Comparison of ENCODE assay signal across 1 cellular context in genomic region chr10:24751716-24752115, GRCh38.
TF ChIP-seq lines count a peak whose summit lies in the region.

No MANE protein-coding gene starts in this region.

TF ChIP-seq in K562, 482 proteins besides CTCF, POLR2A, EP300 and RAD21 (continued from another document and continues in another):
- TF ChIP-seq, protein P1, sequence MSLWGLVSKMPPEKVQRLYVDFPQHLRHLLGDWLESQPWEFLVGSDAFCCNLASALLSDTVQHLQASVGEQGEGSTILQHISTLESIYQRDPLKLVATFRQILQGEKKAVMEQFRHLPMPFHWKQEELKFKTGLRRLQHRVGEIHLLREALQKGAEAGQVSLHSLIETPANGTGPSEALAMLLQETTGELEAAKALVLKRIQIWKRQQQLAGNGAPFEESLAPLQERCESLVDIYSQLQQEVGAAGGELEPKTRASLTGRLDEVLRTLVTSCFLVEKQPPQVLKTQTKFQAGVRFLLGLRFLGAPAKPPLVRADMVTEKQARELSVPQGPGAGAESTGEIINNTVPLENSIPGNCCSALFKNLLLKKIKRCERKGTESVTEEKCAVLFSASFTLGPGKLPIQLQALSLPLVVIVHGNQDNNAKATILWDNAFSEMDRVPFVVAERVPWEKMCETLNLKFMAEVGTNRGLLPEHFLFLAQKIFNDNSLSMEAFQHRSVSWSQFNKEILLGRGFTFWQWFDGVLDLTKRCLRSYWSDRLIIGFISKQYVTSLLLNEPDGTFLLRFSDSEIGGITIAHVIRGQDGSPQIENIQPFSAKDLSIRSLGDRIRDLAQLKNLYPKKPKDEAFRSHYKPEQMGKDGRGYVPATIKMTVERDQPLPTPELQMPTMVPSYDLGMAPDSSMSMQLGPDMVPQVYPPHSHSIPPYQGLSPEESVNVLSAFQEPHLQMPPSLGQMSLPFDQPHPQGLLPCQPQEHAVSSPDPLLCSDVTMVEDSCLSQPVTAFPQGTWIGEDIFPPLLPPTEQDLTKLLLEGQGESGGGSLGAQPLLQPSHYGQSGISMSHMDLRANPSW (CRISPR knock-in tag; IDR thresholded peaks at IDR 0.05) = no peak
- no peak for TF ChIP-seq PBX2 (CRISPR knock-in tag; IDR thresholded peaks at IDR 0.05; ENCODE audit: low read depth)
- peak; percentile 74 for TF ChIP-seq PBX2 (tag; conservative IDR thresholded peaks at IDR 0.05; ENCODE audit: low read depth)
- no peak for TF ChIP-seq POLR3A (IDR thresholded peaks at IDR 0.05; ENCODE audit: borderline replicate concordance, extremely low read depth, insufficient read depth, insufficient read length)
- TF ChIP-seq, protein P2, sequence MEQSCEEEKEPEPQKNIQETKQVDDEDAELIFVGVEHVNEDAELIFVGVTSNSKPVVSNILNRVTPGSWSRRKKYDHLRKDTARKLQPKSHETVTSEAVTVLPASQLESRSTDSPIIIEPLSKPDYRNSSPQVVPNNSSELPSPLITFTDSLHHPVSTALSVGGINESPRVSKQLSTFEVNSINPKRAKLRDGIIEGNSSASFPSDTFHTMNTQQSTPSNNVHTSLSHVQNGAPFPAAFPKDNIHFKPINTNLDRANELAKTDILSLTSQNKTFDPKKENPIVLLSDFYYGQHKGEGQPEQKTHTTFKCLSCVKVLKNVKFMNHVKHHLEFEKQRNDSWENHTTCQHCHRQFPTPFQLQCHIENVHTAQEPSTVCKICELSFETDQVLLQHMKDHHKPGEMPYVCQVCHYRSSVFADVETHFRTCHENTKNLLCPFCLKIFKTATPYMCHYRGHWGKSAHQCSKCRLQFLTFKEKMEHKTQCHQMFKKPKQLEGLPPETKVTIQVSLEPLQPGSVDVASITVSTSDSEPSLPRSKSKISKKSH (CRISPR knock-in tag; IDR thresholded peaks at IDR 0.05) = no peak
- TF ChIP-seq SPI1 (IDR thresholded peaks at IDR 0.05; ENCODE audit: borderline replicate concordance, low read depth, low read length) = peak; percentile 76
- TF ChIP-seq TEAD1 (CRISPR knock-in tag; IDR thresholded peaks at IDR 0.05) = peak in 1 of 2 experiments; percentile 73; a peak in 2 of 4 replicates
- TF ChIP-seq, protein P3, sequence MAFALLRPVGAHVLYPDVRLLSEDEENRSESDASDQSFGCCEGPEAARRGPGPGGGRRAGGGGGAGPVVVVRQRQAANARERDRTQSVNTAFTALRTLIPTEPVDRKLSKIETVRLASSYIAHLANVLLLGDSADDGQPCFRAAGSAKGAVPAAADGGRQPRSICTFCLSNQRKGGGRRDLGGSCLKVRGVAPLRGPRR (CRISPR knock-in tag; IDR thresholded peaks at IDR 0.05) = no peak
- no peak for TF ChIP-seq FUS (optimal IDR thresholded peaks at IDR 0.05; ENCODE audit: low read depth, low read length)
- 0 out of 4 replicates have a peak, but pooled peaks of 1 of the 2 experiments have one; percentile 21 for TF ChIP-seq HDAC1 (IDR thresholded peaks at IDR 0.05)
- no peak for TF ChIP-seq SNRNP70 (optimal IDR thresholded peaks at IDR 0.05; ENCODE audit: low read depth, low read length)
- no peak for TF ChIP-seq MYNN (IDR thresholded peaks at IDR 0.05)
- TF ChIP-seq MYNN (CRISPR knock-in tag; IDR thresholded peaks at IDR 0.05) = no peak
- TF ChIP-seq, protein P4, sequence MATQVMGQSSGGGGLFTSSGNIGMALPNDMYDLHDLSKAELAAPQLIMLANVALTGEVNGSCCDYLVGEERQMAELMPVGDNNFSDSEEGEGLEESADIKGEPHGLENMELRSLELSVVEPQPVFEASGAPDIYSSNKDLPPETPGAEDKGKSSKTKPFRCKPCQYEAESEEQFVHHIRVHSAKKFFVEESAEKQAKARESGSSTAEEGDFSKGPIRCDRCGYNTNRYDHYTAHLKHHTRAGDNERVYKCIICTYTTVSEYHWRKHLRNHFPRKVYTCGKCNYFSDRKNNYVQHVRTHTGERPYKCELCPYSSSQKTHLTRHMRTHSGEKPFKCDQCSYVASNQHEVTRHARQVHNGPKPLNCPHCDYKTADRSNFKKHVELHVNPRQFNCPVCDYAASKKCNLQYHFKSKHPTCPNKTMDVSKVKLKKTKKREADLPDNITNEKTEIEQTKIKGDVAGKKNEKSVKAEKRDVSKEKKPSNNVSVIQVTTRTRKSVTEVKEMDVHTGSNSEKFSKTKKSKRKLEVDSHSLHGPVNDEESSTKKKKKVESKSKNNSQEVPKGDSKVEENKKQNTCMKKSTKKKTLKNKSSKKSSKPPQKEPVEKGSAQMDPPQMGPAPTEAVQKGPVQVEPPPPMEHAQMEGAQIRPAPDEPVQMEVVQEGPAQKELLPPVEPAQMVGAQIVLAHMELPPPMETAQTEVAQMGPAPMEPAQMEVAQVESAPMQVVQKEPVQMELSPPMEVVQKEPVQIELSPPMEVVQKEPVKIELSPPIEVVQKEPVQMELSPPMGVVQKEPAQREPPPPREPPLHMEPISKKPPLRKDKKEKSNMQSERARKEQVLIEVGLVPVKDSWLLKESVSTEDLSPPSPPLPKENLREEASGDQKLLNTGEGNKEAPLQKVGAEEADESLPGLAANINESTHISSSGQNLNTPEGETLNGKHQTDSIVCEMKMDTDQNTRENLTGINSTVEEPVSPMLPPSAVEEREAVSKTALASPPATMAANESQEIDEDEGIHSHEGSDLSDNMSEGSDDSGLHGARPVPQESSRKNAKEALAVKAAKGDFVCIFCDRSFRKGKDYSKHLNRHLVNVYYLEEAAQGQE (CRISPR knock-in tag; IDR thresholded peaks at IDR 0.05; ENCODE audit: low read depth) = no peak
- peak; percentile 54 for TF ChIP-seq TCF3 (CRISPR knock-in tag; IDR thresholded peaks at IDR 0.05)
- peak; percentile 48 to 54; a peak in 2 of 4 replicates for TF ChIP-seq KDM1A (IDR thresholded peaks at IDR 0.05)
- TF ChIP-seq, protein P5, sequence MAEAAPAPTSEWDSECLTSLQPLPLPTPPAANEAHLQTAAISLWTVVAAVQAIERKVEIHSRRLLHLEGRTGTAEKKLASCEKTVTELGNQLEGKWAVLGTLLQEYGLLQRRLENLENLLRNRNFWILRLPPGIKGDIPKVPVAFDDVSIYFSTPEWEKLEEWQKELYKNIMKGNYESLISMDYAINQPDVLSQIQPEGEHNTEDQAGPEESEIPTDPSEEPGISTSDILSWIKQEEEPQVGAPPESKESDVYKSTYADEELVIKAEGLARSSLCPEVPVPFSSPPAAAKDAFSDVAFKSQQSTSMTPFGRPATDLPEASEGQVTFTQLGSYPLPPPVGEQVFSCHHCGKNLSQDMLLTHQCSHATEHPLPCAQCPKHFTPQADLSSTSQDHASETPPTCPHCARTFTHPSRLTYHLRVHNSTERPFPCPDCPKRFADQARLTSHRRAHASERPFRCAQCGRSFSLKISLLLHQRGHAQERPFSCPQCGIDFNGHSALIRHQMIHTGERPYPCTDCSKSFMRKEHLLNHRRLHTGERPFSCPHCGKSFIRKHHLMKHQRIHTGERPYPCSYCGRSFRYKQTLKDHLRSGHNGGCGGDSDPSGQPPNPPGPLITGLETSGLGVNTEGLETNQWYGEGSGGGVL (CRISPR knock-in tag; IDR thresholded peaks at IDR 0.05) = no peak
- TF ChIP-seq HEY1 (CRISPR knock-in tag; IDR thresholded peaks at IDR 0.05; ENCODE audit: borderline replicate concordance) = no peak
- no peak for TF ChIP-seq OTX1 (CRISPR knock-in tag; IDR thresholded peaks at IDR 0.05)
- TF ChIP-seq TCF7L2 (IDR thresholded peaks at IDR 0.05; ENCODE audit: low read depth, low read length) = no peak
- no peak for TF ChIP-seq ZNF764 (CRISPR knock-in tag; IDR thresholded peaks at IDR 0.05; ENCODE audit: low read depth)
- TF ChIP-seq CBFA2T3 (IDR thresholded peaks at IDR 0.05) = peak; percentile 47; the same call in 1 of the 2 replicates
- no peak for TF ChIP-seq ZFP1 (CRISPR knock-in tag; IDR thresholded peaks at IDR 0.05)
- TF ChIP-seq FOXA3 (CRISPR knock-in tag; conservative IDR thresholded peaks at IDR 0.05 in 1 of 2, IDR thresholded peaks at IDR 0.05 in 1 of 2) = peak in 1 of 2 experiments; percentile 66; a peak in 2 of 4 replicates
- TF ChIP-seq BCOR (IDR thresholded peaks at IDR 0.05) = no peak
- no peak for TF ChIP-seq PHB2 (IDR thresholded peaks at IDR 0.05; ENCODE audit: low read depth)
- TF ChIP-seq ZNF232 (CRISPR knock-in tag; IDR thresholded peaks at IDR 0.05) = no peak
- no peak for TF ChIP-seq JUND (IDR thresholded peaks at IDR 0.05; ENCODE audit: borderline replicate concordance, low read depth, low read length)
- no peak for TF ChIP-seq JUND (tag; IDR thresholded peaks at IDR 0.05; ENCODE audit: borderline replicate concordance, low read depth, low read length)
- no peak for TF ChIP-seq HSF4 (CRISPR knock-in tag; IDR thresholded peaks at IDR 0.05; ENCODE audit: borderline replicate concordance)
- TF ChIP-seq ZBTB17 (CRISPR knock-in tag; IDR thresholded peaks at IDR 0.05) = no peak
- no peak for TF ChIP-seq MTA3 (IDR thresholded peaks at IDR 0.05; ENCODE audit: borderline replicate concordance)
- no peak for TF ChIP-seq HNRNPUL1 (IDR thresholded peaks at IDR 0.05; ENCODE audit: low read length)
- TF ChIP-seq RFX1 (IDR thresholded peaks at IDR 0.05) = no peak
- peak; percentile 90 for TF ChIP-seq MEIS2 (IDR thresholded peaks at IDR 0.05; ENCODE audit: partially characterized antibody)
- peak; percentile 76 for TF ChIP-seq TEAD4 (IDR thresholded peaks at IDR 0.05; ENCODE audit: low read length)
- no peak for TF ChIP-seq TEAD4 (CRISPR knock-in tag; IDR thresholded peaks at IDR 0.05; ENCODE audit: borderline replicate concordance)
- no peak for TF ChIP-seq UBTF (IDR thresholded peaks at IDR 0.05; ENCODE audit: borderline replicate concordance in 1 of 2, low read depth in 2 of 2, low read length in 2 of 2)
- no peak for TF ChIP-seq MECOM (CRISPR knock-in tag; IDR thresholded peaks at IDR 0.05)
- TF ChIP-seq FOXJ2 (tag; IDR thresholded peaks at IDR 0.05) = no peak
- TF ChIP-seq CUX1 (CRISPR knock-in tag; IDR thresholded peaks at IDR 0.05) = no peak
